ENCODE assay signal across 11 cellular contexts in genomic region chr3:23668430-23668904, GRCh38.
DNase-seq lines count a peak whose midpoint lies in the region; ATAC-seq and TF ChIP-seq lines count a peak whose summit lies in the region.
"Had no signal": no experiment of that assay in that cellular context is flagged by ENCODE, and none has a peak within 500 bp of the region (broad histone marks: within the 10 kb centered on the region; RNA-seq: fewer than 3 reads in every experiment).

No MANE protein-coding gene starts in this region.

- peak; percentile 65 for TF ChIP-seq EP300 in Ishikawa (IDR thresholded peaks at IDR 0.05; ENCODE audit: borderline replicate concordance)

- H3K4me3 ChIP-seq in AG10803 (ENCODE audit: low read length) (no peak overlapping the region), brain microvascular endothelial cell (ENCODE audit: low read depth, low read length) (no peak overlapping the region)
- H3K4me3 ChIP-seq: ascending aorta had no signal

- ATAC-seq in GM18907 (IDR thresholded peaks at IDR 0.05; ENCODE audit: unreplicated experiment), result no peak

- no peaks in the 10 kb centered on the region for H3K27me3 ChIP-seq in brain microvascular endothelial cell (replicated peaks)
- H3K27me3 ChIP-seq: ascending aorta had no signal

- in situ Hi-C loops in brain microvascular endothelial cell (cut with HindIII; ENCODE audit: low pct_ligation_motif_present, low sequenced_read_pairs), result no loop called here

- H3K27ac ChIP-seq in brain microvascular endothelial cell, result peak overlapping the region; percentile 52
- H3K27ac ChIP-seq: ascending aorta had no signal

- no peaks in the 10 kb centered on the region for H3K36me3 ChIP-seq in brain microvascular endothelial cell (replicated peaks)
- H3K36me3 ChIP-seq: ascending aorta had no signal

- no peak for TF ChIP-seq RAD21 in Ishikawa (IDR thresholded peaks at IDR 0.05; ENCODE audit: low read depth)

- DNase-seq in AG10803 (ENCODE audit: low read depth) (peak; percentile 81), brain microvascular endothelial cell (peak; percentile 65), myocyte (ENCODE audit: low read depth) (peak; percentile 41), NCI-H446 (lab: John Stamatoyannopoulos, UW) (no peak), T-helper 1 cell (no peak), activated T-cell treated with anti-CD3 and anti-CD28 coated beads for 4 hours (no peak)
- DNase-seq: CD8-positive, alpha-beta memory T cell; Right ventricle myocardium superior had no signal

- no peak for TF ChIP-seq CTCF in AG10803 (conservative IDR thresholded peaks at IDR 0.05; ENCODE audit: low read length)
- no peak for TF ChIP-seq CTCF in brain microvascular endothelial cell (IDR thresholded peaks at IDR 0.05; ENCODE audit: low read depth, low read length, missing control alignments)

TF ChIP-seq in Ishikawa, 13 proteins besides CTCF, POLR2A, EP300 and RAD21:
- TF ChIP-seq FOXM1 (IDR thresholded peaks at IDR 0.05; ENCODE audit: borderline replicate concordance, low read depth), result no peak
- peak; percentile 64 for TF ChIP-seq NFIC (IDR thresholded peaks at IDR 0.05)

Comparison
In these comparisons a context has a peak if more than half of its experiments do, and no peak if none do; other contexts are left out.
1. DNase-seq: peak in AG10803 (single experiment), brain microvascular endothelial cell (single experiment) and myocyte (single experiment); none in NCI-H446 (0 of 2), T-helper 1 cell (0 of 5) and activated T-cell treated with anti-CD3 and anti-CD28 coated beads for 4 hours (single experiment).